ENCODE assay signal across 8 cellular contexts in genomic region chr1:169485427-169486280, GRCh38. TPM values are rescaled to one million over a fixed set of nuclear protein-coding genes. Genes with fewer than 3 reads are reported as not detected.
DNase-seq lines count a peak whose midpoint lies in the region; ATAC-seq and TF ChIP-seq lines count a peak whose summit lies in the region.

TSS of gene SLC19A2 (minus strand) at chr1:169485944. CDS start at chr1:169485766, 178 bp downstream.

- DNase-seq in DMS153 treated with DMSO at 0.1 percent for 48 hours (lab: John Stamatoyannopoulos, UW; ENCODE audit: unreplicated experiment) (peak; percentile 100), OCI-M1 (lab: John Stamatoyannopoulos, UW) (peak; percentile 99), activated T-cell treated with anti-CD3 and anti-CD28 coated beads for 48 hours (ENCODE audit: low read depth) (peak; percentile 90), epithelial cell of prostate (ENCODE audit: low read depth, low spot score) (peak; percentile 91), mucosa of descending colon (peak; percentile 99 to 100 (median 99))
- DNase-seq in stimulated activated CD8-positive, alpha-beta memory T cell treated with anti-CD3 and anti-CD28 coated beads, Interleukin-4, amount 100 ng/mL, for 24 hours (ENCODE audit: low read depth): peak; percentile 90

- H3K4me1 Mint-ChIP-seq in IgD-negative memory B cell: peaks cover 10 to 32% (median 13%) of the 10 kb centered on the region in 3 donors

- ATAC-seq in GM21529 (IDR thresholded peaks at IDR 0.05; ENCODE audit: unreplicated experiment) (peak; percentile 97), mucosa of descending colon (peak; percentile 97)

- peak within 1 kb of the TSS; percentile 72 to 94 (median 84) for H3K27ac Mint-ChIP-seq in IgD-negative memory B cell

- TF ChIP-seq CTCF in mucosa of descending colon (IDR thresholded peaks at IDR 0.05): no peak

- H3K4me1 ChIP-seq in mucosa of descending colon (ENCODE audit: low read depth): peaks cover 25% of the 10 kb centered on the region

- no peaks in the 10 kb centered on the region for H3K9me3 Mint-ChIP-seq in IgD-negative memory B cell

- intact Hi-C loops in mucosa of descending colon (cut with DNase I, micrococcal nuclease): no loop called here

- peak within 1 kb of the TSS; percentile 80 for H3K4me3 ChIP-seq in mucosa of descending colon

- H3K9me3 ChIP-seq in mucosa of descending colon: no peaks in the 10 kb centered on the region

- H3K27ac ChIP-seq in epithelial cell of prostate: peak within 1 kb of the TSS; percentile 95

- no peaks in the 10 kb centered on the region for H3K36me3 ChIP-seq in mucosa of descending colon (ENCODE audit: low read depth)

- no peaks in the 10 kb centered on the region for H3K36me3 Mint-ChIP-seq in IgD-negative memory B cell

- H3K27me3 Mint-ChIP-seq in IgD-negative memory B cell: peaks cover 2% of the 10 kb centered on the region

- peak within 1 kb of the TSS; percentile 91 to 97 (median 95) for H3K4me3 Mint-ChIP-seq in IgD-negative memory B cell

RNA-seq across cellular contexts. Expression of gene SLC19A2, which starts in this region (rescaled TPM):
- 0.16 TPM for polyA plus RNA-seq in IgD-negative memory B cell
- 10 to 100 TPM in 1 of 3 donors, 1 to 10 TPM in 2; 5.5 to 11.1 (median 7.3) TPM for total RNA-seq in mucosa of descending colon

Comparison
In these comparisons a context has a peak if more than half of its experiments do, and no peak if none do; other contexts are left out.
1. Peak in every context shown above with its lines: DNase-seq, ATAC-seq, H3K4me3 ChIP-seq and H3K27ac ChIP-seq.